18 cellular contexts compared by ENCODE assay signal in genomic region chr2:3269425-3270094, GRCh38.
DNase-seq lines count a peak whose midpoint lies in the region; ATAC-seq, FAIRE-seq and TF ChIP-seq lines count a peak whose summit lies in the region.
"Had no signal": no experiment of that assay in that cellular context is flagged by ENCODE, and none has a peak within 500 bp of the region (broad histone marks: within the 10 kb centered on the region; RNA-seq: fewer than 3 reads in every experiment).

No MANE protein-coding gene starts in this region.

- no peak overlapping the region for H2AFZ ChIP-seq in H1 (ENCODE audit: low read length)
- H2AFZ ChIP-seq: GM23338 had no signal

- no peak overlapping the region for H2BK15ac ChIP-seq in H1 (ENCODE audit: low read length)

- no peak overlapping the region for H4K8ac ChIP-seq in H1 (ENCODE audit: extremely low read depth, insufficient read depth, low read length)

- no peak overlapping the region for H3K4ac ChIP-seq in H1 (replicated peaks; ENCODE audit: insufficient read length, low read depth, low read length)

- H3K9me3 Mint-ChIP-seq in CD14-positive monocyte: peaks cover 0 to 14% (median 6%) of the 10 kb centered on the region in 7 donors
- H3K9me3 Mint-ChIP-seq: HFFc6 had no signal

- peaks cover 0 to 8% of the 10 kb centered on the region in 2 experiments; a peak in 1 of 4 replicates for H3K79me2 ChIP-seq in H1 (ENCODE audit: control insufficient read depth in 1 of 2, insufficient read depth in 2 of 2, low read length in 2 of 2)

- no peak for ATAC-seq in GM19351 (IDR thresholded peaks at IDR 0.05; ENCODE audit: unreplicated experiment)
- ATAC-seq: GM23338 had no signal

- H3K4me3 ChIP-seq in H1 (ENCODE audit: extremely low read depth in 1 of 4, insufficient read depth in 2 of 4, low read depth in 3 of 4, low read length in 4 of 4) (no peak overlapping the region), stomach (no peak overlapping the region), transverse colon (no peak overlapping the region)
- H3K4me3 ChIP-seq: BLaER1 treated with 17β-estradiol and CSF1 and Interleukin-3, amounts not matched to agents 10 nM and 100 nM; GM23338 had no signal

- H3K9me3 ChIP-seq in H1 (ENCODE audit: insufficient read depth in 2 of 2, low read depth in 1 of 2, low read length in 1 of 2): no peaks in the 10 kb centered on the region
- H3K9me3 ChIP-seq in stomach: no peaks in the 10 kb centered on the region
- no peaks in the 10 kb centered on the region for H3K9me3 ChIP-seq in transverse colon

- 87 to 100% methylated on average over 11 to 17 of the region's 22 CpGs for WGBS in H1 (ENCODE audit: extremely low coverage in 1 of 2, insufficient coverage in 1 of 2, insufficient read length in 1 of 2, insufficient replicate concordance in 2 of 2, low coverage in 1 of 2, low lambda C conversion rate in 2 of 2, missing lambda C conversion rate in 1 of 2), 2 experiments
- WGBS in stomach, 5 donors: 77 to 95% (median 87%) methylated on average over 21 to 22 of the region's 22 CpGs
- WGBS in transverse colon (ENCODE audit: low coverage in 1 of 2), 2 donors: 79% methylated on average over 10 to 22 of the region's 22 CpGs

- 0 out of 2 replicates have a peak overlapping the region, but pooled peaks have one; percentile 5 for H2BK5ac ChIP-seq in H1 (ENCODE audit: low read depth, low read length)

- no peaks in the 10 kb centered on the region for H3K27me3 Mint-ChIP-seq in CD14-positive monocyte (ENCODE audit: low read depth in 3 of 3)
- H3K27me3 Mint-ChIP-seq: CD4-positive, alpha-beta memory T cell had no signal

- CTCF ChIA-PET in HEK293T (lab: Yijun Ruan, JAX) (no interaction called here), H1 (lab: Charles Lee; ENCODE audit: partially characterized antibody) (no interaction called here), RWPE1 (lab: Yijun Ruan, JAX) (no interaction called here)

- intact Hi-C loops in CD14-positive monocyte (cut with micrococcal nuclease): no loop called here
- intact Hi-C loops in stomach (cut with DNase I; ENCODE audit: low total_unique reads): no loop called here
- intact Hi-C loops in transverse colon (cut with DNase I; ENCODE audit: low total_unique reads): no loop called here

- H3K18ac ChIP-seq in H1 (ENCODE audit: extremely low read depth, low read length): no peak overlapping the region

- in situ Hi-C loops in transverse colon (cut with MboI; ENCODE audit: low pct_ligation_motif_present in 1 of 4, low pct_unique_long_range_greater_than_20kb in 1 of 4, low sequenced_read_pairs in 3 of 4): no loop called here

- H3K4me1 Mint-ChIP-seq in CD14-positive monocyte: peaks cover 4% of the 10 kb centered on the region

- H4K5ac ChIP-seq in H1 (ENCODE audit: insufficient read length, low read depth, low read length): no peak overlapping the region

- H3K14ac ChIP-seq in H1 (ENCODE audit: insufficient read length): no peak overlapping the region

- no peak overlapping the region for H3K4me2 ChIP-seq in H1 (ENCODE audit: insufficient read depth in 1 of 2, low read depth in 2 of 2, low read length in 2 of 2)
- H3K4me2 ChIP-seq: GM23338 had no signal

- POLR2A ChIA-PET in HEK293T (lab: Yijun Ruan, JAX): no interaction called here
- POLR2A ChIA-PET in H1 (lab: Charles Lee; ENCODE audit: partially characterized antibody): no interaction called here
- POLR2A ChIA-PET in RWPE1 (lab: Yijun Ruan, JAX; ENCODE audit: low non-redundant PET): no interaction called here

- peaks cover 4% of the 10 kb centered on the region; the same call in 1 of the 2 replicates for H3K79me1 ChIP-seq in H1 (ENCODE audit: low read depth, low read length)

- H3K27ac Mint-ChIP-seq in CD14-positive monocyte: no peak overlapping the region
- H3K27ac Mint-ChIP-seq: CD4-positive, alpha-beta memory T cell; GM23338; H9; HFFc6 had no signal

- H2AK5ac ChIP-seq in H1 (ENCODE audit: low read depth, low read length): peak overlapping the region; percentile 45; the same call in 1 of the 2 replicates

- DNase-seq in CD14-positive monocyte (ENCODE audit: low spot score) (peak; percentile 16), HEK293T (ENCODE audit: extremely low spot score) (no peak), H1 (ENCODE audit: low read depth in 1 of 2, low spot score in 2 of 2) (no peak), stomach (peak; percentile 11), transverse colon (no peak), RWPE1 (ENCODE audit: low spot score) (no peak)
- DNase-seq: ACHN; CD4-positive, alpha-beta memory T cell; DMS79; H9; HFFc6; Kasumi-1; KBM-7 had no signal

- H3K36me3 Mint-ChIP-seq in CD14-positive monocyte: peaks cover 6 to 10% of the 10 kb centered on the region in 2 donors

- H3K56ac ChIP-seq in H1 (replicated peaks; ENCODE audit: insufficient read length, low read depth, low read length): no peak overlapping the region

- no peak overlapping the region for H4K91ac ChIP-seq in H1 (replicated peaks; ENCODE audit: insufficient read length, low read length)

- H3K9ac ChIP-seq in H1 (replicated peaks in 1 of 4; ENCODE audit: extremely low read depth in 1 of 4, low read depth in 3 of 4, low read length in 3 of 4): no peak overlapping the region
- H3K9ac ChIP-seq: BLaER1 treated with 17β-estradiol and CSF1 and Interleukin-3, amounts not matched to agents 10 nM and 100 nM had no signal

- H2BK20ac ChIP-seq in H1 (ENCODE audit: low read length): no peak overlapping the region

- H3K4me3 Mint-ChIP-seq in CD14-positive monocyte: no peak overlapping the region
- H3K4me3 Mint-ChIP-seq: CD4-positive, alpha-beta memory T cell; GM23338; H9; HFFc6 had no signal

- H3K36me3 ChIP-seq in H1 (ENCODE audit: control insufficient read depth in 2 of 4, insufficient read depth in 4 of 4, low read length in 3 of 4) (no peaks in the 10 kb centered on the region), stomach (no peaks in the 10 kb centered on the region), transverse colon (no peaks in the 10 kb centered on the region)

- no peak overlapping the region for H3K27ac ChIP-seq in H1 (ENCODE audit: low read depth, low read length)
- no peak overlapping the region for H3K27ac ChIP-seq in stomach
- no peak overlapping the region for H3K27ac ChIP-seq in transverse colon
- H3K27ac ChIP-seq in RWPE1: no peak overlapping the region
- H3K27ac ChIP-seq: BLaER1 treated with 17β-estradiol and CSF1 and Interleukin-3, amounts not matched to agents 10 nM and 100 nM had no signal

- no peak for TF ChIP-seq POLR2A in H1 (IDR thresholded peaks at IDR 0.05; ENCODE audit: control extremely low read depth in 1 of 2, low read depth in 2 of 2, low read length in 2 of 2)
- TF ChIP-seq POLR2A in stomach (IDR thresholded peaks at IDR 0.05): no peak
- TF ChIP-seq POLR2A in transverse colon (IDR thresholded peaks at IDR 0.05): no peak

- peaks cover 0 to 6% (median 2%) of the 10 kb centered on the region in 4 experiments; a peak in 2 of 7 replicates for H3K27me3 ChIP-seq in H1 (replicated peaks in 1 of 4; ENCODE audit: control insufficient read depth in 3 of 4, extremely low read depth in 1 of 4, insufficient read depth in 3 of 4, low read length in 3 of 4)
- no peaks in the 10 kb centered on the region for H3K27me3 ChIP-seq in stomach
- H3K27me3 ChIP-seq in transverse colon: no peaks in the 10 kb centered on the region
- H3K27me3 ChIP-seq: BLaER1 treated with 17β-estradiol and CSF1 and Interleukin-3, amounts not matched to agents 10 nM and 100 nM had no signal

- TF ChIP-seq RAD21 in H1 (IDR thresholded peaks at IDR 0.05 in 1 of 2, conservative IDR thresholded peaks at IDR 0.05 in 1 of 2; ENCODE audit: low read depth in 2 of 2, low read length in 2 of 2): no peak

- H3K4me1 ChIP-seq in H1 (replicated peaks in 1 of 4; ENCODE audit: control insufficient read depth in 3 of 4, insufficient read depth in 4 of 4, low read length in 3 of 4) (peaks cover 9 to 24% (median 16%) of the 10 kb centered on the region in 4 experiments), stomach (no peaks in the 10 kb centered on the region), transverse colon (no peaks in the 10 kb centered on the region)

- peaks cover 2 to 10% of the 10 kb centered on the region in 2 experiments for H4K20me1 ChIP-seq in H1 (replicated peaks in 1 of 2; ENCODE audit: control insufficient read depth in 1 of 2, insufficient read depth in 2 of 2, low read length in 2 of 2)

- TF ChIP-seq CTCF in CD14-positive monocyte (IDR thresholded peaks at IDR 0.05): no peak
- no peak for TF ChIP-seq CTCF in H1 (IDR thresholded peaks at IDR 0.05; ENCODE audit: control extremely low read depth in 1 of 3, insufficient read depth in 1 of 3, low read depth in 1 of 3, low read length in 3 of 3)
- TF ChIP-seq CTCF in stomach (IDR thresholded peaks at IDR 0.05): no peak
- no peak for TF ChIP-seq CTCF in transverse colon (IDR thresholded peaks at IDR 0.05)
- TF ChIP-seq CTCF in RWPE1 (conservative IDR thresholded peaks at IDR 0.05; ENCODE audit: low read depth): no peak

- H3K23me2 ChIP-seq in H1 (ENCODE audit: low read depth, low read length): no peaks in the 10 kb centered on the region

- FAIRE-seq in H1 (lab: Jason Lieb, UNC): no peak
- FAIRE-seq: GM12892, GM19239 had no signal

- TF ChIP-seq EP300 in H1 (IDR thresholded peaks at IDR 0.05; ENCODE audit: borderline replicate concordance in 1 of 2, low read depth in 2 of 2, low read length in 2 of 2) (no peak), stomach (IDR thresholded peaks at IDR 0.05) (no peak), transverse colon (IDR thresholded peaks at IDR 0.05; ENCODE audit: low read depth) (no peak)

- H2BK120ac ChIP-seq in H1 (replicated peaks; ENCODE audit: low read depth, low read length): no peak overlapping the region

- no peak overlapping the region for H2BK12ac ChIP-seq in H1 (ENCODE audit: low read depth, low read length)

- no peak overlapping the region for H3K23ac ChIP-seq in H1 (ENCODE audit: insufficient read length)

TF ChIP-seq in HEK293T, 16 proteins besides CTCF, POLR2A, EP300 and RAD21 (continues in another document):
- TF ChIP-seq, protein P1, sequence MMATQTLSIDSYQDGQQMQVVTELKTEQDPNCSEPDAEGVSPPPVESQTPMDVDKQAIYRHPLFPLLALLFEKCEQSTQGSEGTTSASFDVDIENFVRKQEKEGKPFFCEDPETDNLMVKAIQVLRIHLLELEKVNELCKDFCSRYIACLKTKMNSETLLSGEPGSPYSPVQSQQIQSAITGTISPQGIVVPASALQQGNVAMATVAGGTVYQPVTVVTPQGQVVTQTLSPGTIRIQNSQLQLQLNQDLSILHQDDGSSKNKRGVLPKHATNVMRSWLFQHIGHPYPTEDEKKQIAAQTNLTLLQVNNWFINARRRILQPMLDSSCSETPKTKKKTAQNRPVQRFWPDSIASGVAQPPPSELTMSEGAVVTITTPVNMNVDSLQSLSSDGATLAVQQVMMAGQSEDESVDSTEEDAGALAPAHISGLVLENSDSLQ (IDR thresholded peaks at IDR 0.05): peak; percentile 43; the same call in 1 of the 2 replicates

TF ChIP-seq in H1, 55 proteins besides CTCF, POLR2A, EP300 and RAD21:
- TF ChIP-seq ASH2L (IDR thresholded peaks at IDR 0.05; ENCODE audit: low read length) (peak; percentile 38), PHF8 (conservative IDR thresholded peaks at IDR 0.05; ENCODE audit: low read depth, low read length) (no peak)

Comparison
In these comparisons a context has a peak if more than half of its experiments do, and no peak if none do; other contexts are left out.
1. DNase-seq: peak in CD14-positive monocyte (single experiment) and stomach (single experiment); none in HEK293T (single experiment), H1 (0 of 2), transverse colon (single experiment) and RWPE1 (single experiment).